ENCODE assay signal across 7 cellular contexts in the genomic region with DNA sequence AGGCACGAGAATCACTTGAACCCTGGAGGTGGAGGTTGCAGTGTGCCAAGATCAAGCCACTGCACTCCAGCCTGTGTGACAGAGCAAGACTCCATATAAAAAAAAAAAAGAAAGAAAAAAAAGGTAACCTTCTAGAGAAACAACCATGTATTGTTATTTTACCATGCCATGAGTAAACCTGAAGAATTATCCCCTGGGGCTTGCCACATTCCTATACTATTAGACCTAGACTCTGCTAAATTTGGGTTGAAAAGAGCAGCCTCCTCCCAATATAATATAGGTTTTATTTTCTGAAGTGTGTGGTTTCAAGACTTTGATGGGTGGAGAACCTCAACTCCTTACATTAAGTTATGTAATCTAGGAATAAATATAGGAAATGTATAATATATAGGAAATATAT.
DNase-seq lines count a peak whose midpoint lies in the region; ATAC-seq, FAIRE-seq and TF ChIP-seq lines count a peak whose summit lies in the region.
"Not testable (repeated sequence)": the region's sequence is repeated elsewhere in the genome, so short reads cannot be mapped to it uniquely, and the experiment has no call there.

No MANE protein-coding gene starts in this region.

- H3K79me2 ChIP-seq in trophoblast cell (ENCODE audit: control insufficient read depth, insufficient read depth, low read length, poor library complexity), result not testable (repeated sequence)

- not testable (repeated sequence) for H3K4ac ChIP-seq in trophoblast cell (ENCODE audit: low read depth, low read length)

- not testable (repeated sequence) for H3K4me3 ChIP-seq in RWPE2 (ENCODE audit: severe bottlenecking); epithelial cell of esophagus (ENCODE audit: low read length); trophoblast cell (ENCODE audit: low read depth, low read length)

- TF ChIP-seq POLR2A in H54 (IDR thresholded peaks at IDR 0.05; ENCODE audit: low read depth, low read length), result not testable (repeated sequence)

- H3K27ac Mint-ChIP-seq in MCF 10A (ENCODE audit: low read depth, unreplicated experiment), result not testable (repeated sequence)

- not testable (repeated sequence) for H3K36me3 ChIP-seq in RWPE2 (ENCODE audit: low read depth); trophoblast cell (ENCODE audit: control insufficient read depth in 1 of 2, insufficient read depth in 2 of 2, low read length in 2 of 2)

- not testable (repeated sequence) for FAIRE-seq in H54 (lab: Jason Lieb, UNC)

- H3K4me2 ChIP-seq in trophoblast cell (ENCODE audit: low read length), result not testable (repeated sequence)

- H4K91ac ChIP-seq in trophoblast cell (ENCODE audit: low read depth, low read length), result not testable (repeated sequence)

- intact Hi-C loops in MCF 10A (cut with micrococcal nuclease), result not testable (repeated sequence)

- peak; percentile 83 for ATAC-seq in RWPE2 (ENCODE audit: low read depth)

- not testable (repeated sequence) for H2AFZ ChIP-seq in trophoblast cell (ENCODE audit: insufficient read depth, low read length, poor library complexity)

- not testable (repeated sequence) for TF ChIP-seq CTCF in RWPE2 (IDR thresholded peaks at IDR 0.05; ENCODE audit: poor library complexity, severe bottlenecking); MCF 10A (IDR thresholded peaks at IDR 0.05; ENCODE audit: unreplicated experiment); epithelial cell of esophagus (IDR thresholded peaks at IDR 0.05; ENCODE audit: insufficient read depth, low read depth, low read length, missing control alignments)

- not testable (repeated sequence) for H3K9me3 Mint-ChIP-seq in MCF 10A (ENCODE audit: unreplicated experiment)

- not testable (repeated sequence) for H3K27me3 ChIP-seq in RWPE2 (ENCODE audit: insufficient read depth, poor library complexity, severe bottlenecking); trophoblast cell (ENCODE audit: insufficient read depth, low read length)

- WGBS in trophoblast cell (ENCODE audit: extremely low coverage, insufficient coverage, insufficient read length), result no CpG with 5 or more reads among the region's 1 CpG

- not testable (repeated sequence) for H3K4me1 ChIP-seq in RWPE2 (ENCODE audit: insufficient read depth, poor library complexity, severe bottlenecking); trophoblast cell (ENCODE audit: control insufficient read depth in 1 of 2, insufficient read depth in 2 of 2, low read length in 2 of 2)

- DNase-seq in EH (ENCODE audit: low read depth) (peak; percentile 23), H54 (ENCODE audit: insufficient read length, low spot score) (peak; percentile 1), M059J (ENCODE audit: low read depth) (peak; percentile 35), MCF 10A (ENCODE audit: unreplicated experiment) (peak; percentile 44), epithelial cell of esophagus (ENCODE audit: low read depth) (peak; percentile 21), trophoblast cell (peak; percentile 16 to 57)
- not testable (repeated sequence) for DNase-seq in RWPE2 (ENCODE audit: low spot score)

- not testable (repeated sequence) for H2AK5ac ChIP-seq in trophoblast cell (ENCODE audit: low read length)

- not testable (repeated sequence) for H3K79me1 ChIP-seq in trophoblast cell (ENCODE audit: low read length)

- not testable (repeated sequence) for H3K27ac ChIP-seq in RWPE2 (ENCODE audit: poor library complexity, severe bottlenecking); trophoblast cell (ENCODE audit: low read depth, low read length)

- not testable (repeated sequence) for H4K12ac ChIP-seq in trophoblast cell (ENCODE audit: low read depth, low read length)

- H3K18ac ChIP-seq in trophoblast cell (ENCODE audit: low read length), result not testable (repeated sequence)

- not testable (repeated sequence) for H4K8ac ChIP-seq in trophoblast cell (ENCODE audit: low read depth, low read length)

- not testable (repeated sequence) for H3K27me3 Mint-ChIP-seq in MCF 10A (ENCODE audit: insufficient read depth, unreplicated experiment)

- BruUV-seq in MCF 10A (replicated peaks; lab: Mats Ljungman, UMichigan), result not testable (repeated sequence)

- not testable (repeated sequence) for H2BK12ac ChIP-seq in trophoblast cell (ENCODE audit: low read length)

- H3K36me3 Mint-ChIP-seq in MCF 10A (ENCODE audit: insufficient read depth, unreplicated experiment), result not testable (repeated sequence)

- not testable (repeated sequence) for H3K9ac ChIP-seq in trophoblast cell (ENCODE audit: low read length)

- H3K4me3 Mint-ChIP-seq in MCF 10A (ENCODE audit: unreplicated experiment), result not testable (repeated sequence)

- POLR2A ChIA-PET in MCF 10A (lab: Yijun Ruan, JAX), result interaction anchor here (0.6 to 1.2 kb wide), 2 partner anchors 10 to 23 kb away, joined by 3 read pairs; no protein-coding TSS in a partner anchor

- not testable (repeated sequence) for H2BK5ac ChIP-seq in trophoblast cell (ENCODE audit: low read depth, low read length, poor library complexity)

- CTCF ChIA-PET in MCF 10A (lab: Yijun Ruan, JAX), result not testable (repeated sequence)

- H2BK120ac ChIP-seq in trophoblast cell (ENCODE audit: insufficient read depth, low read length, poor library complexity), result not testable (repeated sequence)

- not testable (repeated sequence) for H3K14ac ChIP-seq in trophoblast cell (ENCODE audit: low read length)

- not testable (repeated sequence) for H3K23ac ChIP-seq in trophoblast cell (ENCODE audit: low read length)

- not testable (repeated sequence) for H3K9me3 ChIP-seq in RWPE2 (ENCODE audit: severe bottlenecking); trophoblast cell (ENCODE audit: insufficient read depth, low read depth, low read length)

- not testable (repeated sequence) for H3K4me1 Mint-ChIP-seq in MCF 10A (ENCODE audit: insufficient read depth, unreplicated experiment)
